ENCODE assay signal across 6 cellular contexts in genomic region chr3:169811606-169812123, GRCh38. TPM values are rescaled to one million over a fixed set of nuclear protein-coding genes. Genes with fewer than 3 reads are reported as not detected.
A peak's percentile ranks its signal among the peaks of the same experiment; 100 is the strongest.
DNase-seq lines count a peak whose midpoint lies in the region; TF ChIP-seq lines count a peak whose summit lies in the region.

No MANE protein-coding gene starts in this region.

- no peaks in the 10 kb centered on the region for H3K27me3 ChIP-seq in PC-9 (ENCODE audit: insufficient read depth, low read depth)
- peaks cover 0 to 17% (median 13%) of the 10 kb centered on the region in 3 donors for H3K27me3 ChIP-seq in skeletal muscle tissue (ENCODE audit: control insufficient read depth in 3 of 3, insufficient read depth in 3 of 3, low read length in 3 of 3)

- no peaks in the 10 kb centered on the region for H3K79me2 ChIP-seq in PC-9 (ENCODE audit: low read depth)

- H3K4me1 ChIP-seq in PC-9 (replicated peaks; ENCODE audit: insufficient read depth), result peaks cover 16% of the 10 kb centered on the region
- peaks cover 13 to 17% (median 17%) of the 10 kb centered on the region in 3 donors for H3K4me1 ChIP-seq in skeletal muscle tissue (ENCODE audit: control insufficient read depth in 3 of 3, insufficient read depth in 3 of 3, low read length in 3 of 3)

- H3K9ac ChIP-seq in skeletal muscle tissue (ENCODE audit: low read depth in 1 of 3, low read length in 3 of 3), result peak overlapping the region; percentile 43 to 76 (median 56)

- TF ChIP-seq CTCF in PC-9 (conservative IDR thresholded peaks at IDR 0.05) (no peak), foreskin fibroblast (IDR thresholded peaks at IDR 0.05; ENCODE audit: low read depth, low read length) (no peak)

- H3K4me2 ChIP-seq in PC-9, result peak overlapping the region; percentile 89

- CTCF ChIA-PET in PC-9 (lab: Charles Lee), result interaction anchor here (0.6 kb wide), 2 partner anchors 573 to 1899 kb away, joined by 3 to 5 read pairs; no protein-coding TSS in a partner anchor

- peak overlapping the region; percentile 86 for H2AFZ ChIP-seq in PC-9

- peaks cover 5% of the 10 kb centered on the region; the same call in 1 of the 2 replicates for H3F3A ChIP-seq in PC-9 (ENCODE audit: insufficient read depth, low read depth)

- no peak overlapping the region for H3K27ac ChIP-seq in PC-9
- peak overlapping the region; percentile 12 for H3K27ac ChIP-seq in skeletal muscle tissue (ENCODE audit: low read depth, low read length)

- POLR2A ChIA-PET in PC-9 (lab: Charles Lee; ENCODE audit: unreplicated experiment), result interaction anchor here (0.6 to 1.0 kb wide), 2 partner anchors 155 to 523 kb away, joined by 3 to 6 read pairs; partner anchors contain the start of gene SEC62

- no TSS peak for BruUV-seq in PC-9 (replicated peaks; lab: Mats Ljungman, UMichigan)

- H4K20me1 ChIP-seq in PC-9 (ENCODE audit: insufficient read depth), result no peaks in the 10 kb centered on the region

- no peaks in the 10 kb centered on the region for H3K9me2 ChIP-seq in PC-9 (ENCODE audit: insufficient read depth)

- DNase-seq in HCEC 1CT (peak; percentile 79), PC-9 (peak; percentile 34 to 70), foreskin fibroblast (peak; percentile 77 to 85), NCI-H187 treated with DMSO at 0.1 percent for 48 hours (lab: John Stamatoyannopoulos, UW) (no peak)
- no peak for DNase-seq in effector CD8-positive, alpha-beta T cell (lab: John Stamatoyannopoulos, UW)

- peak overlapping the region; percentile 61 for H3K4me3 ChIP-seq in PC-9
- H3K4me3 ChIP-seq in foreskin fibroblast (ENCODE audit: low read depth in 1 of 2, low read length in 2 of 2), result peak overlapping the region; percentile 60 to 64
- H3K4me3 ChIP-seq in skeletal muscle tissue (ENCODE audit: low read length in 3 of 3), result peak overlapping the region; percentile 65 to 73 (median 69)

- intact Hi-C loops in PC-9 (cut with micrococcal nuclease; ENCODE audit: unreplicated experiment), result loop anchor here (2.0 kb wide), 1 partner anchor 39 kb away; the partner anchor contains the start of gene MYNN

- H3K36me3 ChIP-seq in PC-9 (ENCODE audit: low read depth) (no peaks in the 10 kb centered on the region), skeletal muscle tissue (ENCODE audit: control insufficient read depth in 3 of 3, insufficient read depth in 3 of 3, low read length in 3 of 3) (no peaks in the 10 kb centered on the region)

- H3K9me3 ChIP-seq in PC-9 (ENCODE audit: insufficient read depth, low read depth), result peaks cover 12% of the 10 kb centered on the region; the same call in 1 of the 2 replicates
- no peaks in the 10 kb centered on the region for H3K9me3 ChIP-seq in skeletal muscle tissue (ENCODE audit: control insufficient read depth in 3 of 3, low read length in 3 of 3)

RNA-seq across cellular contexts. Expression of gene LRRIQ4, which starts 1.0 kb away (rescaled TPM):
- total RNA-seq in PC-9 (2021) (1.3 TPM in 2 replicates), skeletal muscle tissue (not detected)

RNA-seq across cellular contexts. Expression of gene LRRC34, which starts 1.0 kb away (rescaled TPM):
- total RNA-seq in PC-9 (2021), result 9.6 and 10.3 TPM in 2 replicates
- 3.1 TPM for total RNA-seq in skeletal muscle tissue

RNA-seq across cellular contexts. Expression of gene MYNN, which starts 38.5 kb away (rescaled TPM):
- total RNA-seq in PC-9 (2021), result 13.7 and 18.2 TPM in 2 replicates
- total RNA-seq in skeletal muscle tissue, result 20.4 TPM

RNA-seq across cellular contexts. Expression of gene ACTRT3, which starts 42.3 kb away (rescaled TPM):
- total RNA-seq in PC-9 (2021), result 1.5 and 2.4 TPM in 2 replicates
- total RNA-seq in skeletal muscle tissue, result 1.6 TPM

RNA-seq across cellular contexts. Expression of gene TERC, which starts 46.8 kb away (rescaled TPM):
- total RNA-seq in PC-9 (2021), result 7.6 and 22.7 TPM in 2 replicates
- total RNA-seq in skeletal muscle tissue, result 104 TPM

Comparison
In these comparisons a context has a peak if more than half of its experiments do, and no peak if none do; other contexts are left out.
1. DNase-seq: peak in HCEC 1CT (single experiment), PC-9 (2 of 2) and foreskin fibroblast (2 of 2); none in effector CD8-positive, alpha-beta T cell (single experiment) and NCI-H187 treated with DMSO at 0.1 percent for 48 hours (single experiment).
2. Peak in every context shown above with its lines, with median percentiles within 50 percentile points of each other: H3K4me3 ChIP-seq.